1 cellular context compared by ENCODE assay signal in the genomic region with DNA sequence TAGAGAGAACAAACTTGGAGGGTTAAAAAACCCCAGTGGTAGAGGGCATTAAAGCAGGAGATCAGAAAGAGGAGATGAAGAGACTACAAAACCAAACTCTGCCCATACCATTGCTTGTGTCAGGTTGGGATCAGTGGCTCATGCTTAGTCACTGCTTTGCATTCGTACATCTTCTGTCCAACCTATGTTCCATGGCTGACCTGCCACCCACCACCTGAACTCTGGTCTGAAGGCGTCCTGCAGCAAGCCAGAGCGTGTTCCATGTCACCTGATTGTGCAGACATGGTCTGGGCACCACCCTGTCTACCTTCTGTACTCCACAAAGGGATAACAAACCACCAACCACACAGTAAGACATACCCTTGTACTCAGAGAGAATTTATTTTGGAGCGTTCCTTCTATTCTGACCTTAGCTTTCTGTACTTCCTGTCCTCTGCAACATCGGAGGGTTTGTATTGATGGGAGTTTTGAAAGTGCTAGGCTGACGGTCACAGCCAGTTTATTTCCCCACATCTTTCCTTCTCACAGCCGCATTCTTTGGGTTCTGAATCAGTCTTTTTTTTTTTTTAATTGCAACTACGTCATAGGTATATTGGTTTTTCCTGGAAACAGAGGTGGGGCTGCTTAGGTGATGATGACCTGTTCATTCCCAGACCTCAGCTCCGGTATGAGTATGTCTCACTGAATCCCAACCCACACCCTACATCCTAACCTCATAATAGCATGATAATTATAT.
TF ChIP-seq lines count a peak whose summit lies in the region.

No MANE protein-coding gene starts in this region.

TF ChIP-seq in WTC11, 78 proteins besides CTCF, POLR2A, EP300 and RAD21 (continued from another document):
- TF ChIP-seq CREM (CRISPR knock-in tag; IDR thresholded peaks at IDR 0.05): no peak
- no peak for TF ChIP-seq KAT7 (CRISPR knock-in tag; IDR thresholded peaks at IDR 0.05; ENCODE audit: borderline replicate concordance)
- TF ChIP-seq ERG (CRISPR knock-in tag; IDR thresholded peaks at IDR 0.05): no peak
